Comparison of ENCODE assay signal across 9 cellular contexts in genomic region chr13:100573121-100573520, GRCh38. TPM values are rescaled to one million over a fixed set of nuclear protein-coding genes. Genes with fewer than 3 reads are reported as not detected.
DNase-seq lines count a peak whose midpoint lies in the region; ATAC-seq and TF ChIP-seq lines count a peak whose summit lies in the region.
"Had no signal": no experiment of that assay in that cellular context is flagged by ENCODE, and none has a peak within 500 bp of the region (broad histone marks: within the 10 kb centered on the region; RNA-seq: fewer than 3 reads in every experiment).

No MANE protein-coding gene starts in this region.

- no peak overlapping the region for H3K4me3 Mint-ChIP-seq in naive thymus-derived CD4-positive, alpha-beta T cell
- H3K4me3 Mint-ChIP-seq: dendritic cell treated with granulocyte-macrophage colony-stimulating factor and Interleukin-4, amounts not matched to agents 40 ng/mL and 50 ng/mL, for 4 days had no signal

- H3K27me3 ChIP-seq in naive thymus-derived CD4-positive, alpha-beta T cell (ENCODE audit: control insufficient read depth in 2 of 2, insufficient read depth in 2 of 2, low read length in 2 of 2): no peaks in the 10 kb centered on the region

- H3K9me3 ChIP-seq in naive thymus-derived CD4-positive, alpha-beta T cell (ENCODE audit: control insufficient read depth in 2 of 3, low read length in 3 of 3): no peaks in the 10 kb centered on the region

- intact Hi-C loops in naive thymus-derived CD4-positive, alpha-beta T cell (cut with micrococcal nuclease): loop anchor here (1.0 to 5.0 kb wide), 5 partner anchors 15 to 554 kb away; partner anchors contain the start of gene GGACT (in 2 of the 2)

- no peak overlapping the region for H3K27ac ChIP-seq in naive thymus-derived CD4-positive, alpha-beta T cell (ENCODE audit: low read depth, low read length)

- no peaks in the 10 kb centered on the region for H3K36me3 ChIP-seq in naive thymus-derived CD4-positive, alpha-beta T cell (ENCODE audit: control insufficient read depth in 2 of 3, insufficient read depth in 3 of 3, low read length in 3 of 3)

- CTCF ChIA-PET in naive thymus-derived CD4-positive, alpha-beta T cell (lab: Charles Lee): interaction anchor here (0.6 to 4.9 kb wide), 18 partner anchors 11 to 1181 kb away, joined by 3 to 69 read pairs (median 4); partner anchors contain the start of gene GGACT

- peak; percentile 88 for DNase-seq in COR-L47 (lab: John Stamatoyannopoulos, UW)
- peak; percentile 46 for DNase-seq in NK-92 treated with Interleukin-12 subunit alpha and Interleukin-12 subunit beta, amount 100 ng/mL, for 24 hours (lab: John Stamatoyannopoulos, UW)
- DNase-seq in activated CD8-positive, alpha-beta memory T cell treated with anti-CD3 and anti-CD28 coated beads for 24 hours: peak; percentile 85
- DNase-seq in epithelial cell of esophagus (ENCODE audit: low read depth): peak; percentile 88
- DNase-seq in naive thymus-derived CD4-positive, alpha-beta T cell: peak; percentile 51 to 74 (median 63)
- DNase-seq in stimulated activated naive CD8-positive, alpha-beta T cell treated with anti-CD3 and anti-CD28 coated beads, Interleukin-15, Interleukin-2, amounts not matched to agents 100 U/mL and 50 U/mL, for 24 hours: peak; percentile 80

- H3K27ac Mint-ChIP-seq in naive thymus-derived CD4-positive, alpha-beta T cell: peak overlapping the region in 1 of 9 donors; percentile 24
- H3K27ac Mint-ChIP-seq: dendritic cell treated with granulocyte-macrophage colony-stimulating factor and Interleukin-4, amounts not matched to agents 40 ng/mL and 50 ng/mL, for 4 days had no signal

- peaks cover 0 to 6% of the 10 kb centered on the region in 2 donors for H3K4me1 ChIP-seq in naive thymus-derived CD4-positive, alpha-beta T cell (ENCODE audit: control insufficient read depth in 2 of 2, insufficient read depth in 2 of 2, low read length in 2 of 2)

- H3K4me1 Mint-ChIP-seq in naive thymus-derived CD4-positive, alpha-beta T cell: peaks cover 9 to 28% (median 16%) of the 10 kb centered on the region in 7 donors

- no peak overlapping the region for H3K4me3 ChIP-seq in epithelial cell of esophagus (ENCODE audit: low read length)
- H3K4me3 ChIP-seq in naive thymus-derived CD4-positive, alpha-beta T cell (ENCODE audit: low read length): no peak overlapping the region

- H3K36me3 Mint-ChIP-seq in naive thymus-derived CD4-positive, alpha-beta T cell: peaks cover 0 to 16% (median 7%) of the 10 kb centered on the region in 5 donors

- no peaks in the 10 kb centered on the region for H3K27me3 Mint-ChIP-seq in naive thymus-derived CD4-positive, alpha-beta T cell
- H3K27me3 Mint-ChIP-seq: dendritic cell treated with granulocyte-macrophage colony-stimulating factor and Interleukin-4, amounts not matched to agents 40 ng/mL and 50 ng/mL, for 4 days had no signal

- H3K9me3 Mint-ChIP-seq in naive thymus-derived CD4-positive, alpha-beta T cell: no peaks in the 10 kb centered on the region
- H3K9me3 Mint-ChIP-seq: dendritic cell treated with granulocyte-macrophage colony-stimulating factor and Interleukin-4, amounts not matched to agents 40 ng/mL and 50 ng/mL, for 4 days had no signal

- ATAC-seq in GM19467 (IDR thresholded peaks at IDR 0.05; ENCODE audit: unreplicated experiment) (peak; percentile 91), HG03571 (IDR thresholded peaks at IDR 0.05; ENCODE audit: unreplicated experiment) (peak; percentile 91)
- ATAC-seq in naive thymus-derived CD4-positive, alpha-beta T cell: peak; percentile 92
- peak; percentile 78 for ATAC-seq in stimulated activated naive CD8-positive, alpha-beta T cell treated with anti-CD3 and anti-CD28 coated beads, Interleukin-15, Interleukin-2, amounts not matched to agents 100 U/mL and 50 U/mL, for 24 hours

- POLR2A ChIA-PET in naive thymus-derived CD4-positive, alpha-beta T cell (lab: Charles Lee): interaction anchor here (0.6 to 4.3 kb wide), 3 partner anchors 14 to 101 kb away, joined by 3 to 37 read pairs (median 3); partner anchors contain the start of genes GGACT and TMTC4

- TF ChIP-seq CTCF in epithelial cell of esophagus (IDR thresholded peaks at IDR 0.05; ENCODE audit: insufficient read depth, low read depth, low read length, missing control alignments): peak; percentile 81

RNA-seq across cellular contexts. Expression of gene GGACT, which starts 15.5 kb away (rescaled TPM):
- total RNA-seq in naive thymus-derived CD4-positive, alpha-beta T cell: 1 to 10 TPM; 5.3 to 8.7 (median 7.4) TPM
- 10 to 100 TPM in 1 of 2 donors, 1 to 10 TPM in 1; 4.9 to 10.4 TPM for polyA plus RNA-seq in naive thymus-derived CD4-positive, alpha-beta T cell
